Comparison of ENCODE assay signal across 20 cellular contexts in the genomic region with DNA sequence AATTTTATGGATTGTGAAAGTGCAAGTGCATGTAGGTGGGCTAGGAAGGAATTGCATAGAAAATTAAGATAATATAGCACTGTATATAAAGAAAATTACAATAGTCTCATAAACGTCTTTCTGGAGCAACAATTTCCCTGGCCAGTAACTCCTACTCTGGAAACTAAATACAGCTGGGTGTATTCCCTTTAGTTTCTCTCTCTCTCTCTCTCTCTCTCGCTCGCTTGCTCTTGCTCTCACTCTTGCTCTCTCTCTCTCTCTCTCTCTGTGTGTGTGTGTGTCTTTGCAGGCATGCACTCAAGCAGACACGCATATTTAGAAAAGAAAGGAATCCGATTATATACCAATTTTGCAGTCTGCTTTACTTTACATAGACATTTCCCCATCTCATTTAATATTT. TPM values are rescaled to one million over a fixed set of nuclear protein-coding genes. Genes with fewer than 3 reads are reported as not detected.
A peak's percentile ranks its signal among the peaks of the same experiment; 100 is the strongest.
DNase-seq lines count a peak whose midpoint lies in the region; ATAC-seq, FAIRE-seq and TF ChIP-seq lines count a peak whose summit lies in the region.
"Had no signal": no experiment of that assay in that cellular context is flagged by ENCODE, and none has a peak within 500 bp of the region (broad histone marks: within the 10 kb centered on the region; RNA-seq: fewer than 3 reads in every experiment).

No MANE protein-coding gene starts in this region.

- no peak for TF ChIP-seq RAD21 in A549 (conservative IDR thresholded peaks at IDR 0.05 in 1 of 2, IDR thresholded peaks at IDR 0.05 in 1 of 2)

- H3K4me1 Mint-ChIP-seq in osteocyte (ENCODE audit: unreplicated experiment), result peaks cover 65% of the 10 kb centered on the region

- TF ChIP-seq CTCF in A549 (IDR thresholded peaks at IDR 0.05) (no peak), osteocyte (IDR thresholded peaks at IDR 0.05) (no peak)

- no peak for FAIRE-seq in A549 (lab: Jason Lieb, UNC)
- FAIRE-seq: H54, HepG2, K562 had no signal

- no peaks in the 10 kb centered on the region for H3K27me3 Mint-ChIP-seq in osteocyte (ENCODE audit: unreplicated experiment)

- CTCF ChIA-PET in A549 (lab: Yijun Ruan, JAX), result interaction anchor here (1.0 to 38.2 kb wide), 3 partner anchors 3 to 44 kb away, joined by 4 to 1410 read pairs (median 1410); partner anchors contain the start of gene S100A10

- TF ChIP-seq POLR2A in A549 (IDR thresholded peaks at IDR 0.05; ENCODE audit: low read length), result no peak

- DNase-seq in A549 (ENCODE audit: low read depth in 1 of 2, low spot score in 1 of 2) (no peak), amniotic epithelial cell (ENCODE audit: low read depth) (peak; percentile 54), kidney tubule cell (ENCODE audit: low spot score) (peak; percentile 25), osteocyte (ENCODE audit: extremely low spot score, unreplicated experiment) (no peak), islet precursor cell (no peak), amniotic stem cell (lab: John Stamatoyannopoulos, UW) (no peak), NCI-H2171 treated with DMSO at 0.1 percent for 48 hours (lab: John Stamatoyannopoulos, UW) (no peak), NCI-H82 treated with DMSO at 0.1 percent for 48 hours (lab: John Stamatoyannopoulos, UW; ENCODE audit: unreplicated experiment) (no peak)
- DNase-seq: 8988T, EL, GF-D8, MG63, NCI-H1417, NCI-H187, SJCRH30 had no signal

- peaks cover 97% of the 10 kb centered on the region for H3K4me1 ChIP-seq in A549

- POLR2A ChIA-PET in A549 (lab: Yijun Ruan, JAX), result interaction anchor here (0.7 to 10.5 kb wide), 2 partner anchors 11 to 58 kb away, joined by 4 to 151 read pairs; partner anchors contain the start of gene S100A10

- no peak overlapping the region for H3K4me3 ChIP-seq in A549
- H3K4me3 ChIP-seq: K562, MG63, SJCRH30 had no signal

- peaks cover 12% of the 10 kb centered on the region for H3K36me3 Mint-ChIP-seq in osteocyte (ENCODE audit: unreplicated experiment)

- no peak for ATAC-seq in A549
- ATAC-seq: HepG2, K562 had no signal

- no peaks in the 10 kb centered on the region for H3K9me3 Mint-ChIP-seq in osteocyte (ENCODE audit: unreplicated experiment)

- no peak for TF ChIP-seq EP300 in A549 (IDR thresholded peaks at IDR 0.05)

- H3K27ac ChIP-seq in A549, result peak overlapping the region; percentile 89 to 94
- H3K27ac ChIP-seq: C4-2B, HL-60, SJCRH30 had no signal

- H3K27ac Mint-ChIP-seq in osteocyte (ENCODE audit: unreplicated experiment), result peak overlapping the region; percentile 31

- WGBS in A549 (ENCODE audit: missing lambda C conversion rate), result 53% methylated on average over 5 of the region's 5 CpGs

- no peaks in the 10 kb centered on the region for H3K9me3 ChIP-seq in A549
- H3K9me3 ChIP-seq: MG63, SJCRH30 had no signal

- peak overlapping the region; percentile 80; the same call in 1 of the 3 replicates for H3K4me2 ChIP-seq in A549

- no peak overlapping the region for H3K4me3 Mint-ChIP-seq in osteocyte (ENCODE audit: unreplicated experiment)

TF ChIP-seq in A549, 52 proteins besides CTCF, POLR2A, EP300 and RAD21:
- TF ChIP-seq CHD4 (IDR thresholded peaks at IDR 0.05; ENCODE audit: borderline replicate concordance) (no peak), TFCP2L1 (CRISPR knock-in tag; IDR thresholded peaks at IDR 0.05) (0 out of 2 replicates have a peak, but pooled peaks have one; percentile 15)

RNA-seq across cellular contexts. Expression of gene S100A10, which starts 14.7 kb away (rescaled TPM):
- polyA plus RNA-seq in A549 (2011; rRNA removed), result 505 and 515 TPM in 2 replicates
- polyA plus RNA-seq in A549 (2012; cell fraction: cytosol; rRNA removed), result 323 and 344 TPM in 2 replicates
- 72.0 and 86.0 TPM in 2 replicates for polyA plus RNA-seq in A549 (2012; cell fraction: nucleus; rRNA removed)
- 2,059 to 2,476 TPM (median 2,077 TPM) in 3 replicates for polyA plus RNA-seq in A549 (2017; fragmentation: RNase III; extraction: RNeasy Plus Mini Kit Qiagen cat#74134 plus additional on column Dnase treatment)
- 228 and 259 TPM in 2 replicates for polyA minus RNA-seq in A549 (2011; rRNA and poly(A)+ RNA removed)
- 227 and 234 TPM in 2 replicates for total RNA-seq in osteocyte

RNA-seq across cellular contexts. Expression of gene S100A11, which starts 57.9 kb away (rescaled TPM):
- polyA plus RNA-seq in A549 (2011; rRNA removed) (671 and 1,155 TPM in 2 replicates), A549 (2017; fragmentation: RNase III; extraction: RNeasy Plus Mini Kit Qiagen cat#74134 plus additional on column Dnase treatment) (1,442 to 1,531 TPM (median 1,500 TPM) in 3 replicates)
- polyA plus RNA-seq in A549 (2012; cell fraction: cytosol; rRNA removed), result 1,193 and 1,223 TPM in 2 replicates
- 334 and 440 TPM in 2 replicates for polyA plus RNA-seq in A549 (2012; cell fraction: nucleus; rRNA removed)
- 584 and 703 TPM in 2 replicates for polyA minus RNA-seq in A549 (2011; rRNA and poly(A)+ RNA removed)
- total RNA-seq in osteocyte, result 443 and 446 TPM in 2 replicates

Comparison
In these comparisons a context has a peak if more than half of its experiments do, and no peak if none do; other contexts are left out.
1. DNase-seq: peak in amniotic epithelial cell (single experiment) and kidney tubule cell (single experiment); none in A549 (0 of 2), osteocyte (single experiment), islet precursor cell (single experiment), amniotic stem cell (single experiment), NCI-H2171 treated with DMSO at 0.1 percent for 48 hours (single experiment) and NCI-H82 treated with DMSO at 0.1 percent for 48 hours (single experiment).